Comparison of ENCODE assay signal across 1 cellular context in the genomic region with DNA sequence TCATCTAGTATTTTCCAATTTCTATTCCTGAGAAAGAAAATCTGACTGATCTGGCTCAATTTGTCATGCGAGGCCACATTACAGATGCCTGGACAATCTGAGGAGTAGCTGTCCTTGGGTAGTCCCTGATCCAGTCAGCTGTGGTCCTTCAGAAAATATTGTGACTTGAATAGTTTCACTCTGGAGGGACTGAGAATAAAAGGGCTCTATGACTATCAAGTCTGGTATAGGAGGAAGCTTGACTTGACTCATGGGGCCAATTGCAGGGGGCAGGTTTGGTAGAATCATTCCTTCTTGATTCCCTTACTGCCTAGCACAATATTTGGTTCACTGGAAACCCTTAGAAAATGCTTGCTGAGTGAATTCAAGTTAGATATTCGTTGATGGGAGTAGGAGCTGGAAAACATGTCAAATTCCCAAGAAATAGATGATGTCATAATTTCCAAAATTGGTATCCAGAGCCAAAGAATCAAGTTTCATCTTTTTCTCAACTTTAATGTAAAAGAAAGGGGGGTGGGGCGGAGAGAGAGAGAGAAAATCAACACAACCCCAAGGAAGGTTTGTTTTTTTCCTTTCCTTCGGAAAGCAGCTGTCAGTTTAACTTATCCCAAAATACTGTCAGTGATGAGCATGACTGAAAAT.
TF ChIP-seq lines count a peak whose summit lies in the region.

No MANE protein-coding gene starts in this region.

TF ChIP-seq in K562, 482 proteins besides CTCF, POLR2A, EP300 and RAD21:
- TF ChIP-seq HMG20B (CRISPR knock-in tag; IDR thresholded peaks at IDR 0.05) (no peak), MEF2A (IDR thresholded peaks at IDR 0.05; ENCODE audit: control insufficient read depth, low read depth, low read length) (no peak), U2AF2 (optimal IDR thresholded peaks at IDR 0.05; ENCODE audit: low read depth, low read length) (no peak), MCM7 (IDR thresholded peaks at IDR 0.05) (no peak), SLC30A9 (CRISPR knock-in tag; IDR thresholded peaks at IDR 0.05) (no peak), POLR3A (IDR thresholded peaks at IDR 0.05; ENCODE audit: borderline replicate concordance, extremely low read depth, insufficient read depth, insufficient read length) (no peak), XRCC4 (IDR thresholded peaks at IDR 0.05; ENCODE audit: extremely low read depth, insufficient read depth, insufficient read length) (no peak), ATF7 (IDR thresholded peaks at IDR 0.05) (peak; percentile 25; the same call in 1 of the 2 replicates), STAT5B (CRISPR knock-in tag; IDR thresholded peaks at IDR 0.05) (no peak), HMGN3 (IDR thresholded peaks at IDR 0.05; ENCODE audit: borderline replicate concordance, extremely low read depth, insufficient read length, low read depth, low read length) (no peak)
- TF ChIP-seq, protein P1, sequence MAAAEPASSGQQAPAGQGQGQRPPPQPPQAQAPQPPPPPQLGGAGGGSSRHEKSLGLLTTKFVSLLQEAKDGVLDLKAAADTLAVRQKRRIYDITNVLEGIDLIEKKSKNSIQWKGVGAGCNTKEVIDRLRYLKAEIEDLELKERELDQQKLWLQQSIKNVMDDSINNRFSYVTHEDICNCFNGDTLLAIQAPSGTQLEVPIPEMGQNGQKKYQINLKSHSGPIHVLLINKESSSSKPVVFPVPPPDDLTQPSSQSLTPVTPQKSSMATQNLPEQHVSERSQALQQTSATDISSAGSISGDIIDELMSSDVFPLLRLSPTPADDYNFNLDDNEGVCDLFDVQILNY (CRISPR knock-in tag; IDR thresholded peaks at IDR 0.05): no peak
- TF ChIP-seq, protein P2, sequence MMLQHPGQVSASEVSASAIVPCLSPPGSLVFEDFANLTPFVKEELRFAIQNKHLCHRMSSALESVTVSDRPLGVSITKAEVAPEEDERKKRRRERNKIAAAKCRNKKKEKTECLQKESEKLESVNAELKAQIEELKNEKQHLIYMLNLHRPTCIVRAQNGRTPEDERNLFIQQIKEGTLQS (IDR thresholded peaks at IDR 0.05): peak; percentile 26; the same call in 1 of the 2 replicates
- TF ChIP-seq, protein P2 (CRISPR knock-in tag; conservative IDR thresholded peaks at IDR 0.05): no peak
- TF ChIP-seq, protein P3, sequence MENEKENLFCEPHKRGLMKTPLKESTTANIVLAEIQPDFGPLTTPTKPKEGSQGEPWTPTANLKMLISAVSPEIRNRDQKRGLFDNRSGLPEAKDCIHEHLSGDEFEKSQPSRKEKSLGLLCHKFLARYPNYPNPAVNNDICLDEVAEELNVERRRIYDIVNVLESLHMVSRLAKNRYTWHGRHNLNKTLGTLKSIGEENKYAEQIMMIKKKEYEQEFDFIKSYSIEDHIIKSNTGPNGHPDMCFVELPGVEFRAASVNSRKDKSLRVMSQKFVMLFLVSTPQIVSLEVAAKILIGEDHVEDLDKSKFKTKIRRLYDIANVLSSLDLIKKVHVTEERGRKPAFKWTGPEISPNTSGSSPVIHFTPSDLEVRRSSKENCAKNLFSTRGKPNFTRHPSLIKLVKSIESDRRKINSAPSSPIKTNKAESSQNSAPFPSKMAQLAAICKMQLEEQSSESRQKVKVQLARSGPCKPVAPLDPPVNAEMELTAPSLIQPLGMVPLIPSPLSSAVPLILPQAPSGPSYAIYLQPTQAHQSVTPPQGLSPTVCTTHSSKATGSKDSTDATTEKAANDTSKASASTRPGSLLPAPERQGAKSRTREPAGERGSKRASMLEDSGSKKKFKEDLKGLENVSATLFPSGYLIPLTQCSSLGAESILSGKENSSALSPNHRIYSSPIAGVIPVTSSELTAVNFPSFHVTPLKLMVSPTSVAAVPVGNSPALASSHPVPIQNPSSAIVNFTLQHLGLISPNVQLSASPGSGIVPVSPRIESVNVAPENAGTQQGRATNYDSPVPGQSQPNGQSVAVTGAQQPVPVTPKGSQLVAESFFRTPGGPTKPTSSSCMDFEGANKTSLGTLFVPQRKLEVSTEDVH (IDR thresholded peaks at IDR 0.05; ENCODE audit: low read depth, partially characterized antibody): no peak
- TF ChIP-seq, protein P4, sequence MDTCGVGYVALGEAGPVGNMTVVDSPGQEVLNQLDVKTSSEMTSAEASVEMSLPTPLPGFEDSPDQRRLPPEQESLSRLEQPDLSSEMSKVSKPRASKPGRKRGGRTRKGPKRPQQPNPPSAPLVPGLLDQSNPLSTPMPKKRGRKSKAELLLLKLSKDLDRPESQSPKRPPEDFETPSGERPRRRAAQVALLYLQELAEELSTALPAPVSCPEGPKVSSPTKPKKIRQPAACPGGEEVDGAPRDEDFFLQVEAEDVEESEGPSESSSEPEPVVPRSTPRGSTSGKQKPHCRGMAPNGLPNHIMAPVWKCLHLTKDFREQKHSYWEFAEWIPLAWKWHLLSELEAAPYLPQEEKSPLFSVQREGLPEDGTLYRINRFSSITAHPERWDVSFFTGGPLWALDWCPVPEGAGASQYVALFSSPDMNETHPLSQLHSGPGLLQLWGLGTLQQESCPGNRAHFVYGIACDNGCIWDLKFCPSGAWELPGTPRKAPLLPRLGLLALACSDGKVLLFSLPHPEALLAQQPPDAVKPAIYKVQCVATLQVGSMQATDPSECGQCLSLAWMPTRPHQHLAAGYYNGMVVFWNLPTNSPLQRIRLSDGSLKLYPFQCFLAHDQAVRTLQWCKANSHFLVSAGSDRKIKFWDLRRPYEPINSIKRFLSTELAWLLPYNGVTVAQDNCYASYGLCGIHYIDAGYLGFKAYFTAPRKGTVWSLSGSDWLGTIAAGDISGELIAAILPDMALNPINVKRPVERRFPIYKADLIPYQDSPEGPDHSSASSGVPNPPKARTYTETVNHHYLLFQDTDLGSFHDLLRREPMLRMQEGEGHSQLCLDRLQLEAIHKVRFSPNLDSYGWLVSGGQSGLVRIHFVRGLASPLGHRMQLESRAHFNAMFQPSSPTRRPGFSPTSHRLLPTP (IDR thresholded peaks at IDR 0.05; ENCODE audit: borderline replicate concordance, extremely low read depth, insufficient read length): no peak
